Comparison of ENCODE assay signal across 15 cellular contexts in the genomic region with DNA sequence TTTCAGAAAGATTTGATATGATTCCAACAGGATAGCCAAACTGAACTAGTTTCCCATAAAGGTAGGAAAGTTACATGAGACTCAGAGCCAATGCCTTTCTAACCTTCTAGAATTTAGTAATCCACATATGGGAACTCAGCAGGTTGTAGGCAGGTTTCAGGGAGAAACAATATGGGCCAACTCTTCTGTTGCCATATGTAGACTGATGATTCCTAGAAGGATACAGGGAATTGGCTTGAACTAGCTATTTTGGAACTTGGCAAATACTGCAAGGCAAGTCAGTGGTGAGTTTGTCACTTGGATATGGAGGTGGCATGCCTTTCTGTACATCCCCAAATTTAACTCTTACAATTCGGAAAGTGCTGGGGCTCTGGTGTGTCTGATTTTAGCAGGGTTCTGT. TPM values are rescaled to one million over a fixed set of nuclear protein-coding genes. Genes with fewer than 3 reads are reported as not detected.
DNase-seq lines count a peak whose midpoint lies in the region; ATAC-seq and TF ChIP-seq lines count a peak whose summit lies in the region.
"Had no signal": no experiment of that assay in that cellular context is flagged by ENCODE, and none has a peak within 500 bp of the region (broad histone marks: within the 10 kb centered on the region; RNA-seq: fewer than 3 reads in every experiment).

No MANE protein-coding gene starts in this region.

- intact Hi-C loops in right cardiac atrium (cut with DNase I): loop anchor here in 1 of 4 donors (10.0 kb wide), 1 partner anchor 517 kb away; no protein-coding TSS in a partner anchor

- H3K27me3 ChIP-seq in right cardiac atrium (ENCODE audit: control insufficient read depth, insufficient read depth): no peaks in the 10 kb centered on the region

- H3K4me3 Mint-ChIP-seq in nephron progenitor cell: no peak overlapping the region
- H3K4me3 Mint-ChIP-seq: CD4-positive, alpha-beta T cell; GM23338 had no signal

- no peaks in the 10 kb centered on the region for H3K27me3 Mint-ChIP-seq in nephron progenitor cell (ENCODE audit: low read depth, poor library complexity)
- H3K27me3 Mint-ChIP-seq: CD4-positive, alpha-beta T cell had no signal

- H3K4me3 ChIP-seq in right cardiac atrium (ENCODE audit: low read length): no peak overlapping the region
- H3K4me3 ChIP-seq: A549, GM23338 had no signal

- no peak overlapping the region for H3K27ac ChIP-seq in right cardiac atrium (ENCODE audit: low read length)
- H3K27ac ChIP-seq: A549, C4-2B had no signal

- H3K9me3 ChIP-seq in right cardiac atrium (ENCODE audit: control insufficient read depth, low read length): no peaks in the 10 kb centered on the region
- H3K9me3 ChIP-seq: A549, Caco-2 had no signal

- ATAC-seq in right cardiac atrium (no peak), GM19452 (IDR thresholded peaks at IDR 0.05; ENCODE audit: unreplicated experiment) (no peak)
- ATAC-seq: A549, GM23338 had no signal

- DNase-seq in NCI-H2171 (lab: John Stamatoyannopoulos, UW): peak; percentile 17
- DNase-seq in cerebellar cortex (ENCODE audit: low spot score): peak; percentile 92
- DNase-seq in nephron progenitor cell: no peak
- DNase-seq in medulla oblongata (ENCODE audit: extremely low spot score): no peak
- DNase-seq in right cardiac atrium: no peak
- DNase-seq: AML-193; Caco-2; CD4-positive, alpha-beta T cell; GDM1; HCEC 1CT; IMR-90 had no signal

- peaks cover 3% of the 10 kb centered on the region for H3K4me1 ChIP-seq in right cardiac atrium (ENCODE audit: control insufficient read depth, insufficient read depth, low read length)
- H3K4me1 ChIP-seq: A549, Caco-2 had no signal

- WGBS in right cardiac atrium: 94% methylated on average over 1 of the region's 1 CpG

- no peaks in the 10 kb centered on the region for H3K9me3 Mint-ChIP-seq in nephron progenitor cell
- H3K9me3 Mint-ChIP-seq: CD4-positive, alpha-beta T cell; GM23338 had no signal

- H3K36me3 Mint-ChIP-seq in nephron progenitor cell (ENCODE audit: low read depth): peaks cover 82% of the 10 kb centered on the region

- H3K4me1 Mint-ChIP-seq in nephron progenitor cell: no peaks in the 10 kb centered on the region
- H3K4me1 Mint-ChIP-seq: GM23338 had no signal

- TF ChIP-seq CTCF in nephron progenitor cell (IDR thresholded peaks at IDR 0.05): no peak

- H3K27ac Mint-ChIP-seq in nephron progenitor cell: peak overlapping the region; percentile 49
- H3K27ac Mint-ChIP-seq: CD4-positive, alpha-beta T cell had no signal

RNA-seq across cellular contexts. Expression of gene SUDS3, which starts 15.5 kb away (rescaled TPM):
- total RNA-seq in right cardiac atrium: 10 to 100 TPM; 18.9 to 24.0 (median 21.1) TPM
- 9.5 TPM for polyA plus RNA-seq in right cardiac atrium

RNA-seq across cellular contexts. Expression of gene TAOK3, which starts 19.1 kb away (rescaled TPM):
- 10 to 100 TPM; 18.9 to 29.1 (median 25.1) TPM for total RNA-seq in right cardiac atrium
- 16.9 TPM for polyA plus RNA-seq in right cardiac atrium

Comparison
In these comparisons a context has a peak if more than half of its experiments do, and no peak if none do; other contexts are left out.
1. DNase-seq: peak in NCI-H2171 (single experiment) and cerebellar cortex (single experiment); none in nephron progenitor cell (single experiment), medulla oblongata (single experiment) and right cardiac atrium (0 of 3).